1 cellular context compared by ENCODE assay signal in genomic region chr17:61986898-61987297, GRCh38.
TF ChIP-seq lines count a peak whose summit lies in the region.

No MANE protein-coding gene starts in this region.

TF ChIP-seq in K562, 482 proteins besides CTCF, POLR2A, EP300 and RAD21:
- TF ChIP-seq CTBP1 (IDR thresholded peaks at IDR 0.05; ENCODE audit: borderline replicate concordance) (no peak), RCOR1 (IDR thresholded peaks at IDR 0.05; ENCODE audit: borderline replicate concordance in 1 of 2, low read depth in 2 of 2, low read length in 2 of 2) (no peak), RFX5 (IDR thresholded peaks at IDR 0.05; ENCODE audit: low read depth, low read length) (no peak), THAP7 (CRISPR knock-in tag; IDR thresholded peaks at IDR 0.05) (no peak), HLTF (IDR thresholded peaks at IDR 0.05) (no peak), GTF2E2 (tag; IDR thresholded peaks at IDR 0.05) (no peak), MEIS2 (IDR thresholded peaks at IDR 0.05; ENCODE audit: partially characterized antibody) (peak; percentile 16), FIP1L1 (IDR thresholded peaks at IDR 0.05; ENCODE audit: low read depth, low read length, poor library complexity, severe bottlenecking) (no peak), ZNF354B (CRISPR knock-in tag; IDR thresholded peaks at IDR 0.05) (no peak), ZFPM2 (CRISPR knock-in tag; IDR thresholded peaks at IDR 0.05) (no peak), POLR2AphosphoS2 (IDR thresholded peaks at IDR 0.05; ENCODE audit: low read length) (no peak), PKNOX1 (IDR thresholded peaks at IDR 0.05) (peak; percentile 25; the same call in 1 of the 2 replicates), UBTF (IDR thresholded peaks at IDR 0.05; ENCODE audit: borderline replicate concordance in 1 of 2, low read depth in 2 of 2, low read length in 2 of 2) (no peak), ZNF584 (CRISPR knock-in tag; IDR thresholded peaks at IDR 0.05; ENCODE audit: low read depth) (no peak)
TF ChIP-seq in K562: peak in this region for 2.
